Comparison of ENCODE assay signal across 8 cellular contexts in the genomic region with DNA sequence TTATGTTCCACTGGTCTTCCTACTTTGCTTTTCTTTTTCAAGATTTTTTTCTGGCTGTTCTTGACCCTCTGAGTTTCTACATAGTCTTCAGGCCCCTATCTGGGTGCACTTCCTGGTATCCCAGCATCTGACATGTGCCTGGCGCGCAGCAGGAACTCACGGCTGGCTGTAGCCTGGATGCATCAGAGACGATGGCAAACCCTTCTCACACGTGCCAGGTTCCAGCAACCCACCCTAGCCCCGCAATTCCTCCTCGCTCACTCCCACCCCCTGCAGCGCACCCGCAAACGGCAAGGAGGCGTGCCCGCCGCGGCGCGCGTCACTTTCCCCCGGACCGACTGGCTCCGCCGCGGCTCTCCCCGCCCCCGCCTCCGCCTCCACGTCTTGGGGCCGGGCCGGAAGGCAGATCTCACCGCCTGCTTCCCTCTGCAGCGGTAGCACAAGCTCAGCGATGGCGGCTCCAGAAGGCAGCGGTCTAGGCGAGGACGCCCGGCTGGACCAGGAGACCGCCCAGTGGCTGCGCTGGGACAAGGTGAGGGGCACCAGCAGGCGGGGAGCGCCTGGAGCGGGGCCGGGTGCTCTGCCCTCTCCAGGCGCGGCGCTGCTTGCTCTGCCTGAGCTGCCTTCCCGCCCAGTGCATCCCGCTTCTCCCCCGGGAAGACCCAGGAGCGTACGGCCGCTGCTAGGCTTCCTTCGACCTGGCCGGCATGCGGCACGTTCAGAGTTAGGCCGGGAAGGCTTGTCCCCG. TPM values are rescaled to one million over a fixed set of nuclear protein-coding genes. Genes with fewer than 3 reads are reported as not detected.
DNase-seq lines count a peak whose midpoint lies in the region; ATAC-seq lines count a peak whose summit lies in the region.

Gene PGM2 (plus strand): TSS at position 405 of the 748 bp plus-strand sequence. CDS start 47 bp downstream, at position 452.

- peak; percentile 99 for ATAC-seq in GM18907 (IDR thresholded peaks at IDR 0.05; ENCODE audit: unreplicated experiment)
- ATAC-seq in HG03139 (IDR thresholded peaks at IDR 0.05; ENCODE audit: unreplicated experiment), result peak; percentile 96

- DNase-seq in AG08396 (ENCODE audit: low spot score) (peak; percentile 91), NCI-H226 (peak; percentile 86), cerebellum (ENCODE audit: low spot score) (peak; percentile 89), kidney glomerular epithelial cell (lab: John Stamatoyannopoulos, UW) (peak; percentile 60)
- DNase-seq in activated CD4-positive, CD25-positive, alpha-beta regulatory T cell treated with anti-CD3 and anti-CD28 coated beads, Interleukin-2, amount 50 U/mL, for 72 hours, result peak; percentile 90
- DNase-seq in stimulated activated CD4-positive, alpha-beta T cell treated with anti-CD3 and anti-CD28 coated beads, Interleukin-1b, Interleukin-23, amount 100 ng/mL, for 24 hours (ENCODE audit: low read depth in 4 of 4, low spot score in 1 of 4), result peak; percentile 74 to 89 (median 81)

RNA-seq across cellular contexts. Expression of gene PGM2, which starts in this region (rescaled TPM):
- total RNA-seq in cerebellum, result 20.1 TPM

Comparison
In these comparisons a context has a peak if more than half of its experiments do, and no peak if none do; other contexts are left out.
1. Peak in every context shown above with its lines: DNase-seq and ATAC-seq.